2 cellular contexts compared by ENCODE assay signal in the genomic region with DNA sequence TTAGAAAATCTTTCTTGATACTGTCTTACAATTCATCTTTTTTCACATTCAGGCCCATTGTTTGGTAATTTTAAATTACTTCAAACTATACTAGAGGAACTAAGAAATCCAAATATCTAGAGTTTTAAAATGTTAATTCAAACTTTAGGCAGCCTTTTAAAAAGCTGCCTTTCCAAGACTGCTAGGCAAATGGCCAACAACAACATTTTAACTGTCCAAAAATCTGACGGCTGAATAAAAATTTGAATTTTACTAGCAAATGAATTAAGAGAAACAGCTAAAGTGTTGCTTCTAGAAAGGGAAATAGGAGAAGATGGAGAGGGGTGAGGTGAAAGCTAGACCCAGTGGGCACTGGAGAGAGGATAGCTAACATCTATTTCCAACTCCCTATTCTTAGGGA.
TF ChIP-seq lines count a peak whose summit lies in the region.

No MANE protein-coding gene starts in this region.

TF ChIP-seq in SK-N-SH, 30 proteins besides CTCF, POLR2A, EP300 and RAD21 (continued from another document):
- TF ChIP-seq, protein P1, sequence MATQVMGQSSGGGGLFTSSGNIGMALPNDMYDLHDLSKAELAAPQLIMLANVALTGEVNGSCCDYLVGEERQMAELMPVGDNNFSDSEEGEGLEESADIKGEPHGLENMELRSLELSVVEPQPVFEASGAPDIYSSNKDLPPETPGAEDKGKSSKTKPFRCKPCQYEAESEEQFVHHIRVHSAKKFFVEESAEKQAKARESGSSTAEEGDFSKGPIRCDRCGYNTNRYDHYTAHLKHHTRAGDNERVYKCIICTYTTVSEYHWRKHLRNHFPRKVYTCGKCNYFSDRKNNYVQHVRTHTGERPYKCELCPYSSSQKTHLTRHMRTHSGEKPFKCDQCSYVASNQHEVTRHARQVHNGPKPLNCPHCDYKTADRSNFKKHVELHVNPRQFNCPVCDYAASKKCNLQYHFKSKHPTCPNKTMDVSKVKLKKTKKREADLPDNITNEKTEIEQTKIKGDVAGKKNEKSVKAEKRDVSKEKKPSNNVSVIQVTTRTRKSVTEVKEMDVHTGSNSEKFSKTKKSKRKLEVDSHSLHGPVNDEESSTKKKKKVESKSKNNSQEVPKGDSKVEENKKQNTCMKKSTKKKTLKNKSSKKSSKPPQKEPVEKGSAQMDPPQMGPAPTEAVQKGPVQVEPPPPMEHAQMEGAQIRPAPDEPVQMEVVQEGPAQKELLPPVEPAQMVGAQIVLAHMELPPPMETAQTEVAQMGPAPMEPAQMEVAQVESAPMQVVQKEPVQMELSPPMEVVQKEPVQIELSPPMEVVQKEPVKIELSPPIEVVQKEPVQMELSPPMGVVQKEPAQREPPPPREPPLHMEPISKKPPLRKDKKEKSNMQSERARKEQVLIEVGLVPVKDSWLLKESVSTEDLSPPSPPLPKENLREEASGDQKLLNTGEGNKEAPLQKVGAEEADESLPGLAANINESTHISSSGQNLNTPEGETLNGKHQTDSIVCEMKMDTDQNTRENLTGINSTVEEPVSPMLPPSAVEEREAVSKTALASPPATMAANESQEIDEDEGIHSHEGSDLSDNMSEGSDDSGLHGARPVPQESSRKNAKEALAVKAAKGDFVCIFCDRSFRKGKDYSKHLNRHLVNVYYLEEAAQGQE (IDR thresholded peaks at IDR 0.05; ENCODE audit: low read depth, low read length): no peak
- no peak for TF ChIP-seq RXRA (IDR thresholded peaks at IDR 0.05; ENCODE audit: borderline replicate concordance, low read depth)
- no peak for TF ChIP-seq SIN3A (IDR thresholded peaks at IDR 0.05; ENCODE audit: borderline replicate concordance, low read depth, low read length)
- no peak for TF ChIP-seq POLR2AphosphoS5 (IDR thresholded peaks at IDR 0.05; ENCODE audit: low read depth, low read length)
- no peak for TF ChIP-seq RFX5 (IDR thresholded peaks at IDR 0.05; ENCODE audit: low read length)
- no peak for TF ChIP-seq GABPA (IDR thresholded peaks at IDR 0.05; ENCODE audit: low read depth)
- TF ChIP-seq YY1 (IDR thresholded peaks at IDR 0.05; ENCODE audit: low read depth): no peak
- no peak for TF ChIP-seq MEF2A (IDR thresholded peaks at IDR 0.05; ENCODE audit: borderline replicate concordance, low read depth)
- TF ChIP-seq, protein P2, sequence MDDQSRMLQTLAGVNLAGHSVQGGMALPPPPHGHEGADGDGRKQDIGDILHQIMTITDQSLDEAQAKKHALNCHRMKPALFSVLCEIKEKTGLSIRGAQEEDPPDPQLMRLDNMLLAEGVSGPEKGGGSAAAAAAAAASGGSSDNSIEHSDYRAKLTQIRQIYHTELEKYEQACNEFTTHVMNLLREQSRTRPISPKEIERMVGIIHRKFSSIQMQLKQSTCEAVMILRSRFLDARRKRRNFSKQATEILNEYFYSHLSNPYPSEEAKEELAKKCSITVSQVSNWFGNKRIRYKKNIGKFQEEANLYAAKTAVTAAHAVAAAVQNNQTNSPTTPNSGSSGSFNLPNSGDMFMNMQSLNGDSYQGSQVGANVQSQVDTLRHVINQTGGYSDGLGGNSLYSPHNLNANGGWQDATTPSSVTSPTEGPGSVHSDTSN (IDR thresholded peaks at IDR 0.05): no peak
- no peak for TF ChIP-seq TAF1 (IDR thresholded peaks at IDR 0.05; ENCODE audit: borderline replicate concordance, low read depth, low read length)
- TF ChIP-seq SMC3 (IDR thresholded peaks at IDR 0.05; ENCODE audit: low read depth, low read length): no peak
- TF ChIP-seq, protein P3, sequence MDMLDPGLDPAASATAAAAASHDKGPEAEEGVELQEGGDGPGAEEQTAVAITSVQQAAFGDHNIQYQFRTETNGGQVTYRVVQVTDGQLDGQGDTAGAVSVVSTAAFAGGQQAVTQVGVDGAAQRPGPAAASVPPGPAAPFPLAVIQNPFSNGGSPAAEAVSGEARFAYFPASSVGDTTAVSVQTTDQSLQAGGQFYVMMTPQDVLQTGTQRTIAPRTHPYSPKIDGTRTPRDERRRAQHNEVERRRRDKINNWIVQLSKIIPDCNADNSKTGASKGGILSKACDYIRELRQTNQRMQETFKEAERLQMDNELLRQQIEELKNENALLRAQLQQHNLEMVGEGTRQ (IDR thresholded peaks at IDR 0.05; ENCODE audit: borderline replicate concordance, low read depth, low read length): no peak
- no peak for TF ChIP-seq NFIC (IDR thresholded peaks at IDR 0.05; ENCODE audit: borderline replicate concordance)
TF ChIP-seq in SK-N-SH: peak in this region for 0.

TF ChIP-seq in SK-N-SH treated with all-trans-retinoic acid at 6 μM for 48 hours, 23 proteins besides CTCF, POLR2A, EP300 and RAD21 (continued from another document):
- TF ChIP-seq, protein P4, sequence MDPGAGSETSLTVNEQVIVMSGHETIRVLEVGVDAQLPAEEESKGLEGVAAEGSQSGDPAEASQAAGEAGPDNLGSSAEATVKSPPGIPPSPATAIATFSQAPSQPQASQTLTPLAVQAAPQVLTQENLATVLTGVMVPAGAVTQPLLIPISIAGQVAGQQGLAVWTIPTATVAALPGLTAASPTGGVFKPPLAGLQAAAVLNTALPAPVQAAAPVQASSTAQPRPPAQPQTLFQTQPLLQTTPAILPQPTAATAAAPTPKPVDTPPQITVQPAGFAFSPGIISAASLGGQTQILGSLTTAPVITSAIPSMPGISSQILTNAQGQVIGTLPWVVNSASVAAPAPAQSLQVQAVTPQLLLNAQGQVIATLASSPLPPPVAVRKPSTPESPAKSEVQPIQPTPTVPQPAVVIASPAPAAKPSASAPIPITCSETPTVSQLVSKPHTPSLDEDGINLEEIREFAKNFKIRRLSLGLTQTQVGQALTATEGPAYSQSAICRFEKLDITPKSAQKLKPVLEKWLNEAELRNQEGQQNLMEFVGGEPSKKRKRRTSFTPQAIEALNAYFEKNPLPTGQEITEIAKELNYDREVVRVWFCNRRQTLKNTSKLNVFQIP (CRISPR knock-in tag; IDR thresholded peaks at IDR 0.05; ENCODE audit: borderline replicate concordance, low read depth): no peak
- no peak for TF ChIP-seq ZFP30 (CRISPR knock-in tag; IDR thresholded peaks at IDR 0.05)
- TF ChIP-seq SNAI2 (CRISPR knock-in tag; IDR thresholded peaks at IDR 0.05): no peak
- TF ChIP-seq, protein P5, sequence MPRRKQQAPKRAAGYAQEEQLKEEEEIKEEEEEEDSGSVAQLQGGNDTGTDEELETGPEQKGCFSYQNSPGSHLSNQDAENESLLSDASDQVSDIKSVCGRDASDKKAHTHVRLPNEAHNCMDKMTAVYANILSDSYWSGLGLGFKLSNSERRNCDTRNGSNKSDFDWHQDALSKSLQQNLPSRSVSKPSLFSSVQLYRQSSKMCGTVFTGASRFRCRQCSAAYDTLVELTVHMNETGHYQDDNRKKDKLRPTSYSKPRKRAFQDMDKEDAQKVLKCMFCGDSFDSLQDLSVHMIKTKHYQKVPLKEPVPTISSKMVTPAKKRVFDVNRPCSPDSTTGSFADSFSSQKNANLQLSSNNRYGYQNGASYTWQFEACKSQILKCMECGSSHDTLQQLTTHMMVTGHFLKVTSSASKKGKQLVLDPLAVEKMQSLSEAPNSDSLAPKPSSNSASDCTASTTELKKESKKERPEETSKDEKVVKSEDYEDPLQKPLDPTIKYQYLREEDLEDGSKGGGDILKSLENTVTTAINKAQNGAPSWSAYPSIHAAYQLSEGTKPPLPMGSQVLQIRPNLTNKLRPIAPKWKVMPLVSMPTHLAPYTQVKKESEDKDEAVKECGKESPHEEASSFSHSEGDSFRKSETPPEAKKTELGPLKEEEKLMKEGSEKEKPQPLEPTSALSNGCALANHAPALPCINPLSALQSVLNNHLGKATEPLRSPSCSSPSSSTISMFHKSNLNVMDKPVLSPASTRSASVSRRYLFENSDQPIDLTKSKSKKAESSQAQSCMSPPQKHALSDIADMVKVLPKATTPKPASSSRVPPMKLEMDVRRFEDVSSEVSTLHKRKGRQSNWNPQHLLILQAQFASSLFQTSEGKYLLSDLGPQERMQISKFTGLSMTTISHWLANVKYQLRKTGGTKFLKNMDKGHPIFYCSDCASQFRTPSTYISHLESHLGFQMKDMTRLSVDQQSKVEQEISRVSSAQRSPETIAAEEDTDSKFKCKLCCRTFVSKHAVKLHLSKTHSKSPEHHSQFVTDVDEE (CRISPR knock-in tag; IDR thresholded peaks at IDR 0.05): no peak
- TF ChIP-seq ARNTL (CRISPR knock-in tag; IDR thresholded peaks at IDR 0.05; ENCODE audit: borderline replicate concordance, low read depth): no peak
- no peak for TF ChIP-seq PPARA (CRISPR knock-in tag; IDR thresholded peaks at IDR 0.05; ENCODE audit: borderline replicate concordance)
- TF ChIP-seq BACH2 (CRISPR knock-in tag; IDR thresholded peaks at IDR 0.05; ENCODE audit: borderline replicate concordance): no peak
- TF ChIP-seq GLIS3 (CRISPR knock-in tag; IDR thresholded peaks at IDR 0.05): no peak
- TF ChIP-seq, protein P6, sequence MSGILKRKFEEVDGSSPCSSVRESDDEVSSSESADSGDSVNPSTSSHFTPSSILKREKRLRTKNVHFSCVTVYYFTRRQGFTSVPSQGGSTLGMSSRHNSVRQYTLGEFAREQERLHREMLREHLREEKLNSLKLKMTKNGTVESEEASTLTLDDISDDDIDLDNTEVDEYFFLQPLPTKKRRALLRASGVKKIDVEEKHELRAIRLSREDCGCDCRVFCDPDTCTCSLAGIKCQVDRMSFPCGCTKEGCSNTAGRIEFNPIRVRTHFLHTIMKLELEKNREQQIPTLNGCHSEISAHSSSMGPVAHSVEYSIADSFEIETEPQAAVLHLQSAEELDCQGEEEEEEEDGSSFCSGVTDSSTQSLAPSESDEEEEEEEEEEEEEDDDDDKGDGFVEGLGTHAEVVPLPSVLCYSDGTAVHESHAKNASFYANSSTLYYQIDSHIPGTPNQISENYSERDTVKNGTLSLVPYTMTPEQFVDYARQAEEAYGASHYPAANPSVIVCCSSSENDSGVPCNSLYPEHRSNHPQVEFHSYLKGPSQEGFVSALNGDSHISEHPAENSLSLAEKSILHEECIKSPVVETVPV (CRISPR knock-in tag; IDR thresholded peaks at IDR 0.05): no peak
- no peak for TF ChIP-seq ZNF70 (CRISPR knock-in tag; IDR thresholded peaks at IDR 0.05)
- no peak for TF ChIP-seq CSDC2 (CRISPR knock-in tag; IDR thresholded peaks at IDR 0.05)
